In the genomic region with DNA sequence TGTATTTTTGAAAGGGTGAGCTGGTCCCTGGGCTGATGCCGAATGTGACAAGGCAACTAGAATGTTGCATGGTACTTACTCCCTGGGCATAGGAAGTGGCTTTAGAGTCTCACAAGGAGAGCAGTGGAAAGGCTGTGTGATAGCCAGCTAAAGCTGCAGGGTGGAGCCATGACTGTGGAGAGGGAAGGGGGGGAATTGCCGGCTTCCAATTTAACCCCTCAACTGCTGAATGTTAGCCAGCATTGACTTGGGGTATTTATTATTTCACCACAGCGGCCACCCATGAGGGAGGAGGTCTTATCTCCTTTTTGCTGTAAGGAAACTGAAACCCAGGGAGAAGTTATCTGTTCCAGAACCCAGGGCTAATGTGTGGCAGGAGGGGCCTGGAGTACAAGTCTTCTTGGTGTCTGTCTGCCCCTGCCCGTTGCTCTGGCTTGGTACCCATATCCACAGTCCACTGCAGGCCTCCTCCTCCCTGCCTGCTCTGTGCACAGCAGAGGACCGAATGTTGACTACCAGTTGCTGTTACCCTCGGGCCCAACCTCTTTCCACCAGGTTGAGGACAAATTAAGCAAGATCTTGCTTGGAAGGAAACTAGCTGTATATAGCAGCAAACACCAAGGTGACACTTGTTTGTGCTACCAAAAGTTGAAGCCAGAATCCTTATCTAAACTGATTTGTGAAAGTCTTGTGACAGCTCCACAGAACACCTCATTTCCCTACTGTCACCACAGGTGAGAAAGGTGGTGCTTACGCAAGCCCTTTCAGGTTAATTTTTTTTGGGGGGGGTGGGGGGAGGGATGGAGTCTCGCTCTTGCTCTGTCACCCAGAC, we compare ENCODE assay signal across 10 cellular contexts. TPM values are rescaled to one million over a fixed set of nuclear protein-coding genes. Genes with fewer than 3 reads are reported as not detected.
DNase-seq lines count a peak whose midpoint lies in the region; ATAC-seq, FAIRE-seq and TF ChIP-seq lines count a peak whose summit lies in the region.
"Had no signal": no experiment of that assay in that cellular context is flagged by ENCODE, and none has a peak within 500 bp of the region (broad histone marks: within the 10 kb centered on the region; RNA-seq: fewer than 3 reads in every experiment).

No MANE protein-coding gene starts in this region.

- peaks cover 46% of the 10 kb centered on the region for H3K79me2 ChIP-seq in parathyroid adenoma

- H3K36me3 ChIP-seq in SJCRH30: peaks cover 12% of the 10 kb centered on the region; the same call in 1 of the 2 replicates
- no peaks in the 10 kb centered on the region for H3K36me3 ChIP-seq in parathyroid adenoma (ENCODE audit: control insufficient read depth, insufficient read depth, low read length)

- peak overlapping the region; percentile 34 for H3K4me2 ChIP-seq in parathyroid adenoma (ENCODE audit: low read length)

- H3K36me3 Mint-ChIP-seq in CD14-positive monocyte: peaks cover 30 to 52% of the 10 kb centered on the region in 2 donors

- H3K4me3 Mint-ChIP-seq in CD14-positive monocyte: no peak overlapping the region

- ATAC-seq in GM19023 (IDR thresholded peaks at IDR 0.05; ENCODE audit: unreplicated experiment): no peak

- no peaks in the 10 kb centered on the region for H3K27me3 ChIP-seq in SJCRH30
- H3K27me3 ChIP-seq in parathyroid adenoma (ENCODE audit: control insufficient read depth, insufficient read depth, low read length): no peaks in the 10 kb centered on the region

- H3K9me3 ChIP-seq in SJCRH30 (replicated peaks): no peaks in the 10 kb centered on the region
- no peaks in the 10 kb centered on the region for H3K9me3 ChIP-seq in parathyroid adenoma (ENCODE audit: control insufficient read depth, low read length)

- intact Hi-C loops in CD14-positive monocyte (cut with micrococcal nuclease): no loop called here

- H3K4me3 ChIP-seq in SJCRH30: no peak overlapping the region
- no peak overlapping the region for H3K4me3 ChIP-seq in fibroblast of pulmonary artery (replicated peaks; ENCODE audit: low read depth, low read length)
- no peak overlapping the region for H3K4me3 ChIP-seq in parathyroid adenoma (ENCODE audit: low read depth, low read length)

- DNase-seq in CD14-positive monocyte (ENCODE audit: low spot score) (no peak), SJCRH30 (peak; percentile 22 to 46), fibroblast of pulmonary artery (ENCODE audit: low read depth) (peak; percentile 58), hypothalamus (lab: John Stamatoyannopoulos, UW) (no peak), GF-D8 (lab: John Stamatoyannopoulos, UW) (no peak), urothelium cell line (ENCODE audit: low spot score) (no peak)

- peaks cover 0 to 1% (median 0%) of the 10 kb centered on the region in 3 donors for H3K27me3 Mint-ChIP-seq in CD14-positive monocyte (ENCODE audit: low read depth in 3 of 3)

- no peak for FAIRE-seq in urothelium cell line (lab: Jason Lieb, UNC)
- FAIRE-seq: colon had no signal

- H3K9me3 Mint-ChIP-seq in CD14-positive monocyte: peaks cover 0 to 2% (median 0%) of the 10 kb centered on the region in 7 donors

- no peak for TF ChIP-seq CTCF in CD14-positive monocyte (IDR thresholded peaks at IDR 0.05)
- TF ChIP-seq CTCF in fibroblast of pulmonary artery (IDR thresholded peaks at IDR 0.05; ENCODE audit: low read length, missing control alignments): no peak
- no peak for TF ChIP-seq CTCF in parathyroid adenoma (IDR thresholded peaks at IDR 0.05)

- H2AFZ ChIP-seq in parathyroid adenoma: no peak overlapping the region

- H3K9ac ChIP-seq in parathyroid adenoma: no peak overlapping the region

- peaks cover 62% of the 10 kb centered on the region for H3K4me1 Mint-ChIP-seq in CD14-positive monocyte

- H3K4me1 ChIP-seq in SJCRH30 (peaks cover 27% of the 10 kb centered on the region), parathyroid adenoma (peaks cover 67% of the 10 kb centered on the region)

- H3K27ac ChIP-seq in SJCRH30 (no peak overlapping the region), parathyroid adenoma (peak overlapping the region; percentile 83)

- H3K27ac Mint-ChIP-seq in CD14-positive monocyte: peak overlapping the region in 6 of 7 donors; percentile 15 to 86 (median 62)

RNA-seq across cellular contexts. Expression of gene WBP1L, which starts 37.6 kb away (rescaled TPM):
- 10 to 100 TPM; 38.3 to 43.0 TPM for polyA plus RNA-seq in CD14-positive monocyte
- 24.1 TPM in 2 replicates for total RNA-seq in SJCRH30 (2014; rRNA removed; shearing (Covaris generic))

RNA-seq across cellular contexts. Expression of gene CYP17A1, which starts 55.9 kb away (rescaled TPM):
- polyA plus RNA-seq in CD14-positive monocyte: not detected
- total RNA-seq in SJCRH30 (2014; rRNA removed; shearing (Covaris generic)): not detected in 2 replicates
- total RNA-seq: HT1080 had no signal

Comparison
In these comparisons a context has a peak if more than half of its experiments do, and no peak if none do; other contexts are left out.
1. DNase-seq: peak in SJCRH30 (2 of 2) and fibroblast of pulmonary artery (single experiment); none in CD14-positive monocyte (single experiment), hypothalamus (0 of 51), GF-D8 (single experiment) and urothelium cell line (single experiment).